1 cellular context compared by ENCODE assay signal in the genomic region with DNA sequence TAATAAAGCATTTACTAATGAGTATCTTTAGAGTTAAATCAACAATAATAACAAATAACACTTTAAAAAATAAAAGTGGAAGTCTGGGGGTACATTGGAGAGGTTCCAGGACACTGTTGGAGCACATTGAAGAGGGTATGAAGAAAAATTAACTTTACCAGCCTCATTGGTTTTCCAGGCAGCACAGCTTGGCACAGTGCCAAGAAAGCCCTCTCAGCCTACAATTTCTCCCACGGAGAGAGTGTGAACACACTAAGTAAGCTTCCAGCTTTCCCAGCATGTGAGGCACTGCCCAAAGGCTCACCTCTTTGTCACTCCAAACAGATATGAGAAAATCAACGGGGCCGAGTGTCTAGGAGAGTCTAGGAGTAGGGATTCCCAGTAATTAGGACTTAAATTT.
A peak's percentile ranks its signal among the peaks of the same experiment; 100 is the strongest.
TF ChIP-seq lines count a peak whose summit lies in the region.

No MANE protein-coding gene starts in this region.

TF ChIP-seq in K562, 482 proteins besides CTCF, POLR2A, EP300 and RAD21 (continued from another document):
- TF ChIP-seq, protein P1, sequence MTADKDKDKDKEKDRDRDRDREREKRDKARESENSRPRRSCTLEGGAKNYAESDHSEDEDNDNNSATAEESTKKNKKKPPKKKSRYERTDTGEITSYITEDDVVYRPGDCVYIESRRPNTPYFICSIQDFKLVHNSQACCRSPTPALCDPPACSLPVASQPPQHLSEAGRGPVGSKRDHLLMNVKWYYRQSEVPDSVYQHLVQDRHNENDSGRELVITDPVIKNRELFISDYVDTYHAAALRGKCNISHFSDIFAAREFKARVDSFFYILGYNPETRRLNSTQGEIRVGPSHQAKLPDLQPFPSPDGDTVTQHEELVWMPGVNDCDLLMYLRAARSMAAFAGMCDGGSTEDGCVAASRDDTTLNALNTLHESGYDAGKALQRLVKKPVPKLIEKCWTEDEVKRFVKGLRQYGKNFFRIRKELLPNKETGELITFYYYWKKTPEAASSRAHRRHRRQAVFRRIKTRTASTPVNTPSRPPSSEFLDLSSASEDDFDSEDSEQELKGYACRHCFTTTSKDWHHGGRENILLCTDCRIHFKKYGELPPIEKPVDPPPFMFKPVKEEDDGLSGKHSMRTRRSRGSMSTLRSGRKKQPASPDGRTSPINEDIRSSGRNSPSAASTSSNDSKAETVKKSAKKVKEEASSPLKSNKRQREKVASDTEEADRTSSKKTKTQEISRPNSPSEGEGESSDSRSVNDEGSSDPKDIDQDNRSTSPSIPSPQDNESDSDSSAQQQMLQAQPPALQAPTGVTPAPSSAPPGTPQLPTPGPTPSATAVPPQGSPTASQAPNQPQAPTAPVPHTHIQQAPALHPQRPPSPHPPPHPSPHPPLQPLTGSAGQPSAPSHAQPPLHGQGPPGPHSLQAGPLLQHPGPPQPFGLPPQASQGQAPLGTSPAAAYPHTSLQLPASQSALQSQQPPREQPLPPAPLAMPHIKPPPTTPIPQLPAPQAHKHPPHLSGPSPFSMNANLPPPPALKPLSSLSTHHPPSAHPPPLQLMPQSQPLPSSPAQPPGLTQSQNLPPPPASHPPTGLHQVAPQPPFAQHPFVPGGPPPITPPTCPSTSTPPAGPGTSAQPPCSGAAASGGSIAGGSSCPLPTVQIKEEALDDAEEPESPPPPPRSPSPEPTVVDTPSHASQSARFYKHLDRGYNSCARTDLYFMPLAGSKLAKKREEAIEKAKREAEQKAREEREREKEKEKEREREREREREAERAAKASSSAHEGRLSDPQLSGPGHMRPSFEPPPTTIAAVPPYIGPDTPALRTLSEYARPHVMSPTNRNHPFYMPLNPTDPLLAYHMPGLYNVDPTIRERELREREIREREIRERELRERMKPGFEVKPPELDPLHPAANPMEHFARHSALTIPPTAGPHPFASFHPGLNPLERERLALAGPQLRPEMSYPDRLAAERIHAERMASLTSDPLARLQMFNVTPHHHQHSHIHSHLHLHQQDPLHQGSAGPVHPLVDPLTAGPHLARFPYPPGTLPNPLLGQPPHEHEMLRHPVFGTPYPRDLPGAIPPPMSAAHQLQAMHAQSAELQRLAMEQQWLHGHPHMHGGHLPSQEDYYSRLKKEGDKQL (CRISPR knock-in tag; IDR thresholded peaks at IDR 0.05; ENCODE audit: borderline replicate concordance): no peak
- TF ChIP-seq, protein P2, sequence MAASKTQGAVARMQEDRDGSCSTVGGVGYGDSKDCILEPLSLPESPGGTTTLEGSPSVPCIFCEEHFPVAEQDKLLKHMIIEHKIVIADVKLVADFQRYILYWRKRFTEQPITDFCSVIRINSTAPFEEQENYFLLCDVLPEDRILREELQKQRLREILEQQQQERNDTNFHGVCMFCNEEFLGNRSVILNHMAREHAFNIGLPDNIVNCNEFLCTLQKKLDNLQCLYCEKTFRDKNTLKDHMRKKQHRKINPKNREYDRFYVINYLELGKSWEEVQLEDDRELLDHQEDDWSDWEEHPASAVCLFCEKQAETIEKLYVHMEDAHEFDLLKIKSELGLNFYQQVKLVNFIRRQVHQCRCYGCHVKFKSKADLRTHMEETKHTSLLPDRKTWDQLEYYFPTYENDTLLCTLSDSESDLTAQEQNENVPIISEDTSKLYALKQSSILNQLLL (CRISPR knock-in tag; IDR thresholded peaks at IDR 0.05; ENCODE audit: borderline replicate concordance): no peak
- peak; percentile 99 for TF ChIP-seq NFIC (IDR thresholded peaks at IDR 0.05)
- TF ChIP-seq, protein P3, sequence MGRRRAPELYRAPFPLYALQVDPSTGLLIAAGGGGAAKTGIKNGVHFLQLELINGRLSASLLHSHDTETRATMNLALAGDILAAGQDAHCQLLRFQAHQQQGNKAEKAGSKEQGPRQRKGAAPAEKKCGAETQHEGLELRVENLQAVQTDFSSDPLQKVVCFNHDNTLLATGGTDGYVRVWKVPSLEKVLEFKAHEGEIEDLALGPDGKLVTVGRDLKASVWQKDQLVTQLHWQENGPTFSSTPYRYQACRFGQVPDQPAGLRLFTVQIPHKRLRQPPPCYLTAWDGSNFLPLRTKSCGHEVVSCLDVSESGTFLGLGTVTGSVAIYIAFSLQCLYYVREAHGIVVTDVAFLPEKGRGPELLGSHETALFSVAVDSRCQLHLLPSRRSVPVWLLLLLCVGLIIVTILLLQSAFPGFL (CRISPR knock-in tag; IDR thresholded peaks at IDR 0.05): no peak
- peak; percentile 97 for TF ChIP-seq NFIX (CRISPR knock-in tag; IDR thresholded peaks at IDR 0.05; ENCODE audit: low read depth)
- TF ChIP-seq, protein P4, sequence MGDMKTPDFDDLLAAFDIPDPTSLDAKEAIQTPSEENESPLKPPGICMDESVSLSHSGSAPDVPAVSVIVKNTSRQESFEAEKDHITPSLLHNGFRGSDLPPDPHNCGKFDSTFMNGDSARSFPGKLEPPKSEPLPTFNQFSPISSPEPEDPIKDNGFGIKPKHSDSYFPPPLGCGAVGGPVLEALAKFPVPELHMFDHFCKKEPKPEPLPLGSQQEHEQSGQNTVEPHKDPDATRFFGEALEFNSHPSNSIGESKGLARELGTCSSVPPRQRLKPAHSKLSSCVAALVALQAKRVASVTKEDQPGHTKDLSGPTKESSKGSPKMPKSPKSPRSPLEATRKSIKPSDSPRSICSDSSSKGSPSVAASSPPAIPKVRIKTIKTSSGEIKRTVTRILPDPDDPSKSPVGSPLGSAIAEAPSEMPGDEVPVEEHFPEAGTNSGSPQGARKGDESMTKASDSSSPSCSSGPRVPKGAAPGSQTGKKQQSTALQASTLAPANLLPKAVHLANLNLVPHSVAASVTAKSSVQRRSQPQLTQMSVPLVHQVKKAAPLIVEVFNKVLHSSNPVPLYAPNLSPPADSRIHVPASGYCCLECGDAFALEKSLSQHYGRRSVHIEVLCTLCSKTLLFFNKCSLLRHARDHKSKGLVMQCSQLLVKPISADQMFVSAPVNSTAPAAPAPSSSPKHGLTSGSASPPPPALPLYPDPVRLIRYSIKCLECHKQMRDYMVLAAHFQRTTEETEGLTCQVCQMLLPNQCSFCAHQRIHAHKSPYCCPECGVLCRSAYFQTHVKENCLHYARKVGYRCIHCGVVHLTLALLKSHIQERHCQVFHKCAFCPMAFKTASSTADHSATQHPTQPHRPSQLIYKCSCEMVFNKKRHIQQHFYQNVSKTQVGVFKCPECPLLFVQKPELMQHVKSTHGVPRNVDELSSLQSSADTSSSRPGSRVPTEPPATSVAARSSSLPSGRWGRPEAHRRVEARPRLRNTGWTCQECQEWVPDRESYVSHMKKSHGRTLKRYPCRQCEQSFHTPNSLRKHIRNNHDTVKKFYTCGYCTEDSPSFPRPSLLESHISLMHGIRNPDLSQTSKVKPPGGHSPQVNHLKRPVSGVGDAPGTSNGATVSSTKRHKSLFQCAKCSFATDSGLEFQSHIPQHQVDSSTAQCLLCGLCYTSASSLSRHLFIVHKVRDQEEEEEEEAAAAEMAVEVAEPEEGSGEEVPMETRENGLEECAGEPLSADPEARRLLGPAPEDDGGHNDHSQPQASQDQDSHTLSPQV (IDR thresholded peaks at IDR 0.05): no peak
